ENCODE assay signal across 1 cellular context in the genomic region with DNA sequence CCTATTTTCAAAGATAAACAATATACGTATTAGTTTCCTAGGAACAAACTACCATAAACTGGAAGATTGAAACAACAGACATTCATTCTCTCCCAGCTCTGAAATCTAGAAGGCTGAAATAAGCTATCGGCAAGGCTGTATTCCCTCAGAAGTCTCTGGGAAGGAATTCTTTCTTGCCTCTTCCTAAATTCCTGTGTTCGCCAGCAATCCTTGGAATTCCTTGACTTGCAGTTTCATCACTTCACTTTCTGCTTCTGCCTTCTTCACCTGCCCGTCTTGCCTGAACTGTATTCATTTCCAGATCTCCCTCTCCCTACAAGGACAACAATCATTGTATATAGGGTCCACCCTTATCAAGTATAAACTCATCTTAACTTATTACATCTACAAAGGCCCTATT.
TF ChIP-seq lines count a peak whose summit lies in the region.

No MANE protein-coding gene starts in this region.

TF ChIP-seq in SK-N-SH treated with all-trans-retinoic acid at 6 μM for 48 hours, 23 proteins besides CTCF, POLR2A, EP300 and RAD21 (continued from another document):
- TF ChIP-seq, protein P1, sequence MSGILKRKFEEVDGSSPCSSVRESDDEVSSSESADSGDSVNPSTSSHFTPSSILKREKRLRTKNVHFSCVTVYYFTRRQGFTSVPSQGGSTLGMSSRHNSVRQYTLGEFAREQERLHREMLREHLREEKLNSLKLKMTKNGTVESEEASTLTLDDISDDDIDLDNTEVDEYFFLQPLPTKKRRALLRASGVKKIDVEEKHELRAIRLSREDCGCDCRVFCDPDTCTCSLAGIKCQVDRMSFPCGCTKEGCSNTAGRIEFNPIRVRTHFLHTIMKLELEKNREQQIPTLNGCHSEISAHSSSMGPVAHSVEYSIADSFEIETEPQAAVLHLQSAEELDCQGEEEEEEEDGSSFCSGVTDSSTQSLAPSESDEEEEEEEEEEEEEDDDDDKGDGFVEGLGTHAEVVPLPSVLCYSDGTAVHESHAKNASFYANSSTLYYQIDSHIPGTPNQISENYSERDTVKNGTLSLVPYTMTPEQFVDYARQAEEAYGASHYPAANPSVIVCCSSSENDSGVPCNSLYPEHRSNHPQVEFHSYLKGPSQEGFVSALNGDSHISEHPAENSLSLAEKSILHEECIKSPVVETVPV (CRISPR knock-in tag; IDR thresholded peaks at IDR 0.05) = no peak
- TF ChIP-seq OSR1 (CRISPR knock-in tag; IDR thresholded peaks at IDR 0.05) (no peak), ZFP30 (CRISPR knock-in tag; IDR thresholded peaks at IDR 0.05) (no peak), CSDC2 (CRISPR knock-in tag; IDR thresholded peaks at IDR 0.05) (no peak), PPARA (CRISPR knock-in tag; IDR thresholded peaks at IDR 0.05; ENCODE audit: borderline replicate concordance) (no peak), ESRRG (CRISPR knock-in tag; IDR thresholded peaks at IDR 0.05) (no peak), ZNF565 (CRISPR knock-in tag; conservative IDR thresholded peaks at IDR 0.05; ENCODE audit: low read depth) (no peak), GLIS3 (CRISPR knock-in tag; IDR thresholded peaks at IDR 0.05) (no peak), ISL1 (CRISPR knock-in tag; IDR thresholded peaks at IDR 0.05) (no peak), ZC3H10 (CRISPR knock-in tag; IDR thresholded peaks at IDR 0.05) (no peak)
- TF ChIP-seq, protein P2, sequence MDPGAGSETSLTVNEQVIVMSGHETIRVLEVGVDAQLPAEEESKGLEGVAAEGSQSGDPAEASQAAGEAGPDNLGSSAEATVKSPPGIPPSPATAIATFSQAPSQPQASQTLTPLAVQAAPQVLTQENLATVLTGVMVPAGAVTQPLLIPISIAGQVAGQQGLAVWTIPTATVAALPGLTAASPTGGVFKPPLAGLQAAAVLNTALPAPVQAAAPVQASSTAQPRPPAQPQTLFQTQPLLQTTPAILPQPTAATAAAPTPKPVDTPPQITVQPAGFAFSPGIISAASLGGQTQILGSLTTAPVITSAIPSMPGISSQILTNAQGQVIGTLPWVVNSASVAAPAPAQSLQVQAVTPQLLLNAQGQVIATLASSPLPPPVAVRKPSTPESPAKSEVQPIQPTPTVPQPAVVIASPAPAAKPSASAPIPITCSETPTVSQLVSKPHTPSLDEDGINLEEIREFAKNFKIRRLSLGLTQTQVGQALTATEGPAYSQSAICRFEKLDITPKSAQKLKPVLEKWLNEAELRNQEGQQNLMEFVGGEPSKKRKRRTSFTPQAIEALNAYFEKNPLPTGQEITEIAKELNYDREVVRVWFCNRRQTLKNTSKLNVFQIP (CRISPR knock-in tag; IDR thresholded peaks at IDR 0.05; ENCODE audit: borderline replicate concordance, low read depth) = no peak
- TF ChIP-seq, protein P3, sequence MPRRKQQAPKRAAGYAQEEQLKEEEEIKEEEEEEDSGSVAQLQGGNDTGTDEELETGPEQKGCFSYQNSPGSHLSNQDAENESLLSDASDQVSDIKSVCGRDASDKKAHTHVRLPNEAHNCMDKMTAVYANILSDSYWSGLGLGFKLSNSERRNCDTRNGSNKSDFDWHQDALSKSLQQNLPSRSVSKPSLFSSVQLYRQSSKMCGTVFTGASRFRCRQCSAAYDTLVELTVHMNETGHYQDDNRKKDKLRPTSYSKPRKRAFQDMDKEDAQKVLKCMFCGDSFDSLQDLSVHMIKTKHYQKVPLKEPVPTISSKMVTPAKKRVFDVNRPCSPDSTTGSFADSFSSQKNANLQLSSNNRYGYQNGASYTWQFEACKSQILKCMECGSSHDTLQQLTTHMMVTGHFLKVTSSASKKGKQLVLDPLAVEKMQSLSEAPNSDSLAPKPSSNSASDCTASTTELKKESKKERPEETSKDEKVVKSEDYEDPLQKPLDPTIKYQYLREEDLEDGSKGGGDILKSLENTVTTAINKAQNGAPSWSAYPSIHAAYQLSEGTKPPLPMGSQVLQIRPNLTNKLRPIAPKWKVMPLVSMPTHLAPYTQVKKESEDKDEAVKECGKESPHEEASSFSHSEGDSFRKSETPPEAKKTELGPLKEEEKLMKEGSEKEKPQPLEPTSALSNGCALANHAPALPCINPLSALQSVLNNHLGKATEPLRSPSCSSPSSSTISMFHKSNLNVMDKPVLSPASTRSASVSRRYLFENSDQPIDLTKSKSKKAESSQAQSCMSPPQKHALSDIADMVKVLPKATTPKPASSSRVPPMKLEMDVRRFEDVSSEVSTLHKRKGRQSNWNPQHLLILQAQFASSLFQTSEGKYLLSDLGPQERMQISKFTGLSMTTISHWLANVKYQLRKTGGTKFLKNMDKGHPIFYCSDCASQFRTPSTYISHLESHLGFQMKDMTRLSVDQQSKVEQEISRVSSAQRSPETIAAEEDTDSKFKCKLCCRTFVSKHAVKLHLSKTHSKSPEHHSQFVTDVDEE (CRISPR knock-in tag; IDR thresholded peaks at IDR 0.05) = no peak
